ENCODE assay signal across 10 cellular contexts in the genomic region with DNA sequence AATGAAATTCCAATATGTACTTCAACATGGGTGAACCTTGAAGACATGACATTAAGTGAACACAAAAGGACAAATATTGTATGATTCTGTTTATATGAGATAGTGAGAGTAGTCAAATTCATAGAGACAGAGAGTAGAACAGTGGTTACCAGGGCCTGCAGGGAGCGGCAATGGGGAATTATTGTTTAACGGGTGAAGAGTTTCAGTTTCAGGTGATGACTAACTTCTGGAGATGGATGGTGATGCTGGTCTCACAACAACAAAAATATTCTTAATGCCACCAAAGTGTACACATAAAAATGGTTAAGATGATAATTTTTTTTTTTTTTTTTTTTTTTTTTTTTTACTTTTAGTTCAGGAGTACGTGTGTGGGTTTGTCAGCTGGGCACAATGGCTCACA.
DNase-seq lines count a peak whose midpoint lies in the region; ATAC-seq and TF ChIP-seq lines count a peak whose summit lies in the region.
"Had no signal": no experiment of that assay in that cellular context is flagged by ENCODE, and none has a peak within 500 bp of the region (broad histone marks: within the 10 kb centered on the region; RNA-seq: fewer than 3 reads in every experiment).

No MANE protein-coding gene starts in this region.

- no peak for DNase-seq in CD4-positive, alpha-beta T cell
- DNase-seq in NCI-H2081 (lab: John Stamatoyannopoulos, UW): no peak
- DNase-seq in H7: no peak
- no peak for DNase-seq in NCI-H128 (lab: John Stamatoyannopoulos, UW; ENCODE audit: unreplicated experiment)
- DNase-seq: cerebellar nuclear complex, foreskin melanocyte had no signal

- WGBS in gastroesophageal sphincter (ENCODE audit: low coverage in 1 of 2), 2 donors: 89 to 93% methylated on average over 2 to 3 of the region's 3 CpGs

- POLR2A ChIA-PET in CD4-positive, alpha-beta T cell (lab: Charles Lee): no interaction called here

- TF ChIP-seq EP300 in gastroesophageal sphincter (IDR thresholded peaks at IDR 0.05): no peak

- H3K4me3 Mint-ChIP-seq in CD4-positive, alpha-beta T cell: peak overlapping the region; percentile 1

- no peak for TF ChIP-seq POLR2A in gastroesophageal sphincter (IDR thresholded peaks at IDR 0.05)

- peaks cover 4% of the 10 kb centered on the region for H3K9me3 Mint-ChIP-seq in CD4-positive, alpha-beta T cell

- intact Hi-C loops in CD4-positive, alpha-beta T cell (cut with DNase I, micrococcal nuclease): no loop called here

- H3K4me3 ChIP-seq in gastroesophageal sphincter (no peak overlapping the region), H7 (ENCODE audit: insufficient read depth, low read depth, low read length) (no peak overlapping the region)

- H3K4me1 Mint-ChIP-seq in CD4-positive, alpha-beta T cell (ENCODE audit: low read depth): peaks cover 8% of the 10 kb centered on the region

- H3K27me3 Mint-ChIP-seq in CD4-positive, alpha-beta T cell: no peaks in the 10 kb centered on the region

- no peaks in the 10 kb centered on the region for H3K9me3 ChIP-seq in CD4-positive, alpha-beta T cell (ENCODE audit: control insufficient read depth, low read length)
- H3K9me3 ChIP-seq in gastroesophageal sphincter: peaks cover 0 to 5% (median 0%) of the 10 kb centered on the region in 3 donors

- no peaks in the 10 kb centered on the region for H3K27me3 ChIP-seq in CD4-positive, alpha-beta T cell (ENCODE audit: control insufficient read depth, insufficient read depth, low read length)
- H3K27me3 ChIP-seq in gastroesophageal sphincter: no peaks in the 10 kb centered on the region
- H3K27me3 ChIP-seq in H7 (ENCODE audit: control insufficient read depth, insufficient read depth, low read length): no peaks in the 10 kb centered on the region

- ATAC-seq in CD4-positive, alpha-beta T cell (ENCODE audit: poor library complexity): no peak
- ATAC-seq in GM18907 (IDR thresholded peaks at IDR 0.05; ENCODE audit: unreplicated experiment): peak; percentile 99
- ATAC-seq in HG02610 (IDR thresholded peaks at IDR 0.05; ENCODE audit: unreplicated experiment): peak; percentile 95
- peak; percentile 99 for ATAC-seq in HG03460 (IDR thresholded peaks at IDR 0.05; ENCODE audit: unreplicated experiment)
- ATAC-seq in gastroesophageal sphincter: no peak

- no peaks in the 10 kb centered on the region for H3K36me3 Mint-ChIP-seq in CD4-positive, alpha-beta T cell (ENCODE audit: low read depth)

- no peak overlapping the region for H3K27ac ChIP-seq in CD4-positive, alpha-beta T cell (ENCODE audit: low read depth, low read length)
- H3K27ac ChIP-seq in gastroesophageal sphincter: no peak overlapping the region

- no peak overlapping the region for H3K27ac Mint-ChIP-seq in CD4-positive, alpha-beta T cell

- TF ChIP-seq CTCF in CD4-positive, alpha-beta T cell (IDR thresholded peaks at IDR 0.05): no peak
- TF ChIP-seq CTCF in gastroesophageal sphincter (IDR thresholded peaks at IDR 0.05): no peak

- H3K36me3 ChIP-seq in gastroesophageal sphincter: no peaks in the 10 kb centered on the region
- no peaks in the 10 kb centered on the region for H3K36me3 ChIP-seq in H7 (replicated peaks; ENCODE audit: control insufficient read depth, insufficient read depth, low read length)

- no peaks in the 10 kb centered on the region for H3K4me1 ChIP-seq in gastroesophageal sphincter

- CTCF ChIA-PET in CD4-positive, alpha-beta T cell (lab: Charles Lee): no interaction called here

Comparison
In these comparisons a context has a peak if more than half of its experiments do, and no peak if none do; other contexts are left out.
1. ATAC-seq: peak in GM18907 (single experiment), HG02610 (single experiment) and HG03460 (single experiment); none in CD4-positive, alpha-beta T cell (single experiment) and gastroesophageal sphincter (single experiment).